Comparison of ENCODE assay signal across 1 cellular context in genomic region chrX:65589304-65589703, GRCh38.
TF ChIP-seq lines count a peak whose summit lies in the region.

No MANE protein-coding gene starts in this region.

TF ChIP-seq in IMR-90, 13 proteins besides CTCF, POLR2A, EP300 and RAD21:
- TF ChIP-seq MAZ (IDR thresholded peaks at IDR 0.05; ENCODE audit: borderline replicate concordance, low read depth, low read length) (no peak), BHLHE40 (IDR thresholded peaks at IDR 0.05; ENCODE audit: low read depth, low read length) (no peak), MXI1 (IDR thresholded peaks at IDR 0.05; ENCODE audit: borderline replicate concordance, low read depth, low read length) (no peak), RCOR1 (IDR thresholded peaks at IDR 0.05; ENCODE audit: insufficient replicate concordance, low read length) (no peak), CHD1 (IDR thresholded peaks at IDR 0.05; ENCODE audit: low read depth, low read length) (no peak), FOS (IDR thresholded peaks at IDR 0.05; ENCODE audit: low read depth, low read length) (no peak), SMC3 (IDR thresholded peaks at IDR 0.05; ENCODE audit: low read depth, low read length) (no peak), NFE2L2 (IDR thresholded peaks at IDR 0.05; ENCODE audit: low read depth, low read length) (no peak), RFX5 (IDR thresholded peaks at IDR 0.05; ENCODE audit: low read depth, low read length) (no peak), USF2 (IDR thresholded peaks at IDR 0.05; ENCODE audit: low read depth, low read length) (no peak), ELK1 (IDR thresholded peaks at IDR 0.05; ENCODE audit: borderline replicate concordance, low read depth, low read length) (no peak), MAFK (IDR thresholded peaks at IDR 0.05; ENCODE audit: low read depth, low read length) (no peak), CEBPB (IDR thresholded peaks at IDR 0.05; ENCODE audit: low read depth, low read length) (no peak)
